Comparison of ENCODE assay signal across 16 cellular contexts in genomic region chr7:144282490-144282889, GRCh38. TPM values are rescaled to one million over a fixed set of nuclear protein-coding genes. Genes with fewer than 3 reads are reported as not detected.
"Had no signal": no experiment of that assay in that cellular context is flagged by ENCODE, and none has a peak within 500 bp of the region (broad histone marks: within the 10 kb centered on the region; RNA-seq: fewer than 3 reads in every experiment).

No MANE protein-coding gene starts in this region.

RNA-seq across cellular contexts. Expression of gene CTAGE8, which starts 13.4 kb away (rescaled TPM):
- total RNA-seq: cardiac septum had no signal
- polyA plus RNA-seq: aorta had no signal

RNA-seq across cellular contexts. Expression of gene OR2A7, which starts 17.9 kb away (rescaled TPM):
- total RNA-seq: cardiac septum had no signal

RNA-seq across cellular contexts. Expression of gene OR2A1, which starts 29.7 kb away (rescaled TPM):
- total RNA-seq: activated B cell treated with CpG ODN at 0.5 μM for 24 hours; activated CD4-positive, alpha-beta memory T cell treated with anti-CD3 and anti-CD28 coated beads for 36 hours; activated CD4-positive, alpha-beta T cell treated with anti-CD3 and anti-CD28 coated beads, Interleukin-2, amount 10 ng/mL, durations not matched to agents 24 days and 14 days; activated CD8-positive, alpha-beta memory T cell treated with anti-CD3 and anti-CD28 coated beads for 36 hours; activated CD8-positive, alpha-beta T cell treated with anti-CD3 and anti-CD28 coated beads for 36 hours; activated naive CD4-positive, alpha-beta T cell treated with anti-CD3 and anti-CD28 coated beads for 36 hours; activated naive CD4-positive, alpha-beta T cell treated with anti-CD3 and anti-CD28 coated beads, Interleukin-2, amount 50 U/mL, for 72 hours; activated naive CD8-positive, alpha-beta T cell treated with anti-CD3 and anti-CD28 coated beads for 36 hours; activated T-cell treated with anti-CD3 and anti-CD28 coated beads, Interleukin-2, amount 50 U/mL, for 4 hours; activated T-cell treated with anti-CD3 and anti-CD28 coated beads, Interleukin-2, amount 50 U/mL, for 72 hours; activated T-helper 1 cell treated with anti-CD3 and anti-CD28 coated beads, Interleukin-12 subunit alpha, Interleukin-12 subunit beta, Interleukin-2, Interleukin-4 antibody, amounts not matched to agents 30 ng/mL and 10 ng/mL and 1 ng/mL, durations not matched to agents 14 hours and 24 hours and 36 hours; astrocyte; body of pancreas had no signal

RNA-seq across cellular contexts. Expression of gene OR2A42, which starts 43.1 kb away (rescaled TPM):
- total RNA-seq: activated B cell treated with CpG ODN at 0.5 μM for 24 hours; activated CD4-positive, alpha-beta memory T cell treated with anti-CD3 and anti-CD28 coated beads for 36 hours; activated CD4-positive, alpha-beta T cell treated with anti-CD3 and anti-CD28 coated beads, Interleukin-2, amount 10 ng/mL, durations not matched to agents 24 days and 14 days; activated CD8-positive, alpha-beta memory T cell treated with anti-CD3 and anti-CD28 coated beads for 36 hours; activated CD8-positive, alpha-beta T cell treated with anti-CD3 and anti-CD28 coated beads for 36 hours; activated naive CD4-positive, alpha-beta T cell treated with anti-CD3 and anti-CD28 coated beads for 36 hours; activated naive CD4-positive, alpha-beta T cell treated with anti-CD3 and anti-CD28 coated beads, Interleukin-2, amount 50 U/mL, for 72 hours; activated naive CD8-positive, alpha-beta T cell treated with anti-CD3 and anti-CD28 coated beads for 36 hours; activated T-cell treated with anti-CD3 and anti-CD28 coated beads, Interleukin-2, amount 50 U/mL, for 4 hours; activated T-cell treated with anti-CD3 and anti-CD28 coated beads, Interleukin-2, amount 50 U/mL, for 72 hours; activated T-helper 1 cell treated with anti-CD3 and anti-CD28 coated beads, Interleukin-12 subunit alpha, Interleukin-12 subunit beta, Interleukin-2, Interleukin-4 antibody, amounts not matched to agents 30 ng/mL and 10 ng/mL and 1 ng/mL, durations not matched to agents 14 hours and 24 hours and 36 hours; activated T-helper 17 cell treated with anti-CD3 and anti-CD28 coated beads, Interleukin-2, amount 50 U/mL, for 72 hours; astrocyte; body of pancreas; cardiac septum had no signal
